8 cellular contexts compared by ENCODE assay signal in genomic region chr12:22083167-22083566, GRCh38. TPM values are rescaled to one million over a fixed set of nuclear protein-coding genes. Genes with fewer than 3 reads are reported as not detected.
DNase-seq lines count a peak whose midpoint lies in the region; ATAC-seq, FAIRE-seq and TF ChIP-seq lines count a peak whose summit lies in the region.

No MANE protein-coding gene starts in this region.

- H3K4me1 ChIP-seq in PC-3 (ENCODE audit: insufficient read depth, low read length) = peaks cover 12% of the 10 kb centered on the region; the same call in 1 of the 2 replicates
- H3K4me1 ChIP-seq in H1 (replicated peaks in 1 of 4; ENCODE audit: control insufficient read depth in 3 of 4, insufficient read depth in 4 of 4, low read length in 3 of 4) = 0 out of 7 replicates have a peak, but pooled peaks cover 0 to 2% (median 0%) of the 10 kb centered on the region in 4 experiments
- no peaks in the 10 kb centered on the region for H3K4me1 ChIP-seq in neural progenitor cell

- H3K36me3 Mint-ChIP-seq in neural progenitor cell = no peaks in the 10 kb centered on the region

- TF ChIP-seq EP300 in H1 (IDR thresholded peaks at IDR 0.05; ENCODE audit: borderline replicate concordance in 1 of 2, low read depth in 2 of 2, low read length in 2 of 2) = no peak

- H4K5ac ChIP-seq in H1 (ENCODE audit: insufficient read length, low read depth, low read length) = no peak overlapping the region

- H3K27me3 ChIP-seq in PC-3 (ENCODE audit: low read length) = no peaks in the 10 kb centered on the region
- no peaks in the 10 kb centered on the region for H3K27me3 ChIP-seq in H1 (replicated peaks in 1 of 4; ENCODE audit: control insufficient read depth in 3 of 4, extremely low read depth in 1 of 4, insufficient read depth in 3 of 4, low read length in 3 of 4)
- no peaks in the 10 kb centered on the region for H3K27me3 ChIP-seq in neural progenitor cell

- H3K9me2 ChIP-seq in PC-3 (replicated peaks; ENCODE audit: low read length) = no peaks in the 10 kb centered on the region

- H3K23ac ChIP-seq in H1 (ENCODE audit: insufficient read length) = no peak overlapping the region

- no peak overlapping the region for H2BK120ac ChIP-seq in H1 (replicated peaks; ENCODE audit: low read depth, low read length)

- POLR2A ChIA-PET in PC-3 (lab: Charles Lee; ENCODE audit: unreplicated experiment) (no interaction called here), H1 (lab: Charles Lee; ENCODE audit: partially characterized antibody) (no interaction called here)

- H3K27ac ChIP-seq in PC-3 (ENCODE audit: low read length) = no peak overlapping the region
- H3K27ac ChIP-seq in H1 (ENCODE audit: low read depth, low read length) = no peak overlapping the region
- H3K27ac ChIP-seq in neural progenitor cell = no peak overlapping the region

- H4K20me1 ChIP-seq in PC-3 (ENCODE audit: low read length) (no peaks in the 10 kb centered on the region), H1 (replicated peaks in 1 of 2; ENCODE audit: control insufficient read depth in 1 of 2, insufficient read depth in 2 of 2, low read length in 2 of 2) (no peaks in the 10 kb centered on the region), neural progenitor cell (ENCODE audit: low read depth) (no peaks in the 10 kb centered on the region)

- H3K4me3 ChIP-seq in PC-3 (ENCODE audit: low read length) (no peak overlapping the region), H1 (ENCODE audit: extremely low read depth in 1 of 4, insufficient read depth in 2 of 4, low read depth in 3 of 4, low read length in 4 of 4) (no peak overlapping the region), neural progenitor cell (no peak overlapping the region)

- TF ChIP-seq CTCF in AG09319 (IDR thresholded peaks at IDR 0.05; ENCODE audit: low read depth, low read length) = peak; percentile 45
- TF ChIP-seq CTCF in GM12873 (IDR thresholded peaks at IDR 0.05; ENCODE audit: insufficient read depth, low read depth, low read length, missing control alignments) = peak; percentile 15
- TF ChIP-seq CTCF in PC-3 (conservative IDR thresholded peaks at IDR 0.05; ENCODE audit: low read depth, low read length) = peak; percentile 62
- TF ChIP-seq CTCF in H1 (IDR thresholded peaks at IDR 0.05; ENCODE audit: control extremely low read depth in 1 of 3, insufficient read depth in 1 of 3, low read depth in 1 of 3, low read length in 3 of 3) = peak in 2 of 3 experiments; percentile 12 to 38; a peak in 2 of 4 replicates
- peak; percentile 58 for TF ChIP-seq CTCF in neural progenitor cell (IDR thresholded peaks at IDR 0.05)

- no peaks in the 10 kb centered on the region for H3K36me3 ChIP-seq in PC-3 (ENCODE audit: low read depth, low read length)
- no peaks in the 10 kb centered on the region for H3K36me3 ChIP-seq in H1 (ENCODE audit: control insufficient read depth in 2 of 4, insufficient read depth in 4 of 4, low read length in 3 of 4)
- no peaks in the 10 kb centered on the region for H3K36me3 ChIP-seq in neural progenitor cell

- TF ChIP-seq POLR2A in H1 (IDR thresholded peaks at IDR 0.05; ENCODE audit: control extremely low read depth in 1 of 2, low read depth in 2 of 2, low read length in 2 of 2) = no peak

- H3K27me3 Mint-ChIP-seq in neural progenitor cell (ENCODE audit: insufficient read depth, low read depth) = peaks cover 4% of the 10 kb centered on the region

- H3K79me1 ChIP-seq in H1 (ENCODE audit: low read depth, low read length) = no peaks in the 10 kb centered on the region

- no peak overlapping the region for H2AFZ ChIP-seq in PC-3 (ENCODE audit: low read length)
- no peak overlapping the region for H2AFZ ChIP-seq in H1 (ENCODE audit: low read length)
- H2AFZ ChIP-seq in neural progenitor cell (replicated peaks) = no peak overlapping the region

- no peak overlapping the region for H3K14ac ChIP-seq in H1 (ENCODE audit: insufficient read length)

- no TSS peak for BruUV-seq in PC-3 (replicated peaks; lab: Mats Ljungman, UMichigan)

- H4K91ac ChIP-seq in H1 (replicated peaks; ENCODE audit: insufficient read length, low read length) = no peak overlapping the region

- H3K4me1 Mint-ChIP-seq in neural progenitor cell = no peaks in the 10 kb centered on the region

- peak; percentile 62 for FAIRE-seq in H1 (lab: Jason Lieb, UNC)
- no peak for FAIRE-seq in urothelium cell line (lab: Jason Lieb, UNC)

- TF ChIP-seq RAD21 in H1 (IDR thresholded peaks at IDR 0.05 in 1 of 2, conservative IDR thresholded peaks at IDR 0.05 in 1 of 2; ENCODE audit: low read depth in 2 of 2, low read length in 2 of 2) = peak; percentile 61 to 66

- H3K9ac ChIP-seq in PC-3 (ENCODE audit: low read length) (no peak overlapping the region), H1 (replicated peaks in 1 of 4; ENCODE audit: extremely low read depth in 1 of 4, low read depth in 3 of 4, low read length in 3 of 4) (no peak overlapping the region), neural progenitor cell (no peak overlapping the region)

- H3K4ac ChIP-seq in H1 (replicated peaks; ENCODE audit: insufficient read length, low read depth, low read length) = no peak overlapping the region

- H3K56ac ChIP-seq in H1 (replicated peaks; ENCODE audit: insufficient read length, low read depth, low read length) = no peak overlapping the region

- H3K18ac ChIP-seq in H1 (ENCODE audit: extremely low read depth, low read length) = no peak overlapping the region

- no peak overlapping the region for H2AK5ac ChIP-seq in H1 (ENCODE audit: low read depth, low read length)

- H4K8ac ChIP-seq in H1 (ENCODE audit: extremely low read depth, insufficient read depth, low read length) = no peak overlapping the region

- no peak overlapping the region for H2BK5ac ChIP-seq in H1 (ENCODE audit: low read depth, low read length)

- H3K23me2 ChIP-seq in H1 (ENCODE audit: low read depth, low read length) = no peaks in the 10 kb centered on the region; the same call in 1 of the 2 replicates

- no peak overlapping the region for H2BK20ac ChIP-seq in H1 (ENCODE audit: low read length)

- no peaks in the 10 kb centered on the region for H3K9me3 Mint-ChIP-seq in neural progenitor cell

- H2BK12ac ChIP-seq in H1 (ENCODE audit: low read depth, low read length) = no peak overlapping the region

- no peak overlapping the region for H3K4me3 Mint-ChIP-seq in neural progenitor cell

- no peak overlapping the region for H3K27ac Mint-ChIP-seq in neural progenitor cell

- H3F3A ChIP-seq in PC-3 (ENCODE audit: low read length, unreplicated experiment) = no peaks in the 10 kb centered on the region
- no peaks in the 10 kb centered on the region for H3F3A ChIP-seq in neural progenitor cell (ENCODE audit: low read depth)

- DNase-seq in AG09319 (ENCODE audit: extremely low read depth, low read depth) = peak; percentile 5
- peak; percentile 46 for DNase-seq in PC-3
- DNase-seq in H1 (ENCODE audit: low read depth in 1 of 2, low spot score in 2 of 2) = no peak
- no peak for DNase-seq in neural progenitor cell (ENCODE audit: low spot score)
- no peak for DNase-seq in urothelium cell line (ENCODE audit: low spot score)

- ATAC-seq in PC-3 (no peak), GM19395 (IDR thresholded peaks at IDR 0.05; ENCODE audit: unreplicated experiment) (no peak), GM21786 (IDR thresholded peaks at IDR 0.05; ENCODE audit: unreplicated experiment) (no peak)

- CTCF ChIA-PET in PC-3 (lab: Charles Lee) (interaction anchor here (0.6 to 1.2 kb wide), 6 partner anchors 11 to 436 kb away, joined by 4 to 7 read pairs (median 6); no protein-coding TSS in a partner anchor), H1 (lab: Charles Lee; ENCODE audit: partially characterized antibody) (interaction anchor here (0.5 to 3.8 kb wide), 15 partner anchors 8 to 1026 kb away, joined by 3 to 26 read pairs (median 4); no protein-coding TSS in a partner anchor)

- H3K79me2 ChIP-seq in PC-3 (ENCODE audit: low read length) = no peaks in the 10 kb centered on the region
- no peaks in the 10 kb centered on the region for H3K79me2 ChIP-seq in H1 (ENCODE audit: control insufficient read depth in 1 of 2, insufficient read depth in 2 of 2, low read length in 2 of 2)
- no peaks in the 10 kb centered on the region for H3K79me2 ChIP-seq in neural progenitor cell (ENCODE audit: low read depth)

- no peak overlapping the region for H3K4me2 ChIP-seq in PC-3 (ENCODE audit: low read length)
- H3K4me2 ChIP-seq in H1 (ENCODE audit: insufficient read depth in 1 of 2, low read depth in 2 of 2, low read length in 2 of 2) = no peak overlapping the region
- H3K4me2 ChIP-seq in neural progenitor cell = no peak overlapping the region

- H2BK15ac ChIP-seq in H1 (ENCODE audit: low read length) = no peak overlapping the region

- intact Hi-C loops in PC-3 (cut with micrococcal nuclease) = loop anchor here (1.0 kb wide), 3 partner anchors 252 to 377 kb away; no protein-coding TSS in a partner anchor

- H3K9me3 ChIP-seq in PC-3 (ENCODE audit: low read length) (no peaks in the 10 kb centered on the region), H1 (ENCODE audit: insufficient read depth in 2 of 2, low read depth in 1 of 2, low read length in 1 of 2) (no peaks in the 10 kb centered on the region), neural progenitor cell (ENCODE audit: low read depth) (no peaks in the 10 kb centered on the region)

RNA-seq across cellular contexts. Expression of gene CMAS, which starts 37.1 kb away (rescaled TPM):
- 25.0 and 47.6 TPM in 2 replicates for total RNA-seq in PC-3 (2014; rRNA removed)
- total RNA-seq in H1 (2021; fragmentation: NEBNext Ultra II Directional; extraction: Animal tissue kit (Norgen Biotek cat#: 25700)) = 53.2 and 59.8 TPM in 2 replicates
- polyA plus RNA-seq in H1 (2011; rRNA removed) = 8.2 and 13.2 TPM in 2 replicates
- 26.5 TPM for polyA plus RNA-seq in H1 (2011; cell fraction: cytosol; rRNA removed)
- 5.0 TPM for polyA plus RNA-seq in H1 (2011; cell fraction: nucleus; rRNA removed)
- polyA plus RNA-seq in H1 (2012, experiment 1 of 2) = 32.6 to 48.3 TPM (median 34.7 TPM) in 4 replicates
- polyA plus RNA-seq in H1 (2012, experiment 2 of 2) = 11.1 TPM
- 47.6 TPM for polyA plus RNA-seq in H1 (2013, experiment 1 of 2)
- polyA plus RNA-seq in H1 (2013, experiment 2 of 2) = 51.7 TPM
- 6.0 and 10.9 TPM in 2 replicates for polyA minus RNA-seq in H1 (2011; rRNA and poly(A)+ RNA removed)
- 12.8 TPM for polyA minus RNA-seq in H1 (2011; cell fraction: cytosol; rRNA and poly(A)+ RNA removed)
- polyA minus RNA-seq in H1 (2011; cell fraction: nucleus; rRNA and poly(A)+ RNA removed) = 10.0 TPM
- 32.5 and 38.2 TPM in 2 replicates for total RNA-seq in neural progenitor cell (ENCODE audit: low replicate concordance)

Comparison
In these comparisons a context has a peak if more than half of its experiments do, and no peak if none do; other contexts are left out.
1. DNase-seq: peak in AG09319 (single experiment) and PC-3 (single experiment); none in H1 (0 of 2), neural progenitor cell (single experiment) and urothelium cell line (single experiment).
2. Peak in every context shown above with its lines, with median percentiles within 50 percentile points of each other: CTCF ChIP-seq.